In the genomic region with DNA sequence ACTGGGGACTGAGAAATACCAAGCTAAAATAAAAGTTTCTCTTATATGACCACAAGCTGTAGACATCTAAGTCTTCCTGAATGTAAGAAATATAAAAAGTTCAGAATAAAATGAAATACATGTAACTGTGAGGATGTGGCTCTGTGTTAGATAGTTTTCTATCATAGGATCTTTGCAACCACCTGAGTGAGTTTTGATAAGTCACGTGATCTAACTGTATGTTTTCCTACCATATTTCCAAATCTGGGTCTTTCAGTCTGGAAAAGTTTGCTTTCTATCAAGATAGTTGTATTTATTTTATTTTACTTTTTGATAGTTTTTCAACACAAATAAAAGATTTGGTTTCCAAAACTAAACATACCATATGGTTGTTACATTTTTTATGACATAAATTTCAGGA, we compare ENCODE assay signal across 11 cellular contexts.
"Had no signal": no experiment of that assay in that cellular context is flagged by ENCODE, and none has a peak within 500 bp of the region (broad histone marks: within the 10 kb centered on the region; RNA-seq: fewer than 3 reads in every experiment).

No MANE protein-coding gene starts in this region.

- H3K4me3 ChIP-seq: GM23248, GM23338, HAP-1 had no signal

- H3K27ac Mint-ChIP-seq: GM23338, H9, HFFc6 had no signal

- H3K9ac ChIP-seq: GM23248 had no signal

- H3K27ac ChIP-seq: GM23248 had no signal

- H3K9me3 Mint-ChIP-seq: GM23338, H9 had no signal

- ATAC-seq: GM23338, HCT116 had no signal

- H3K9me3 ChIP-seq: HAP-1 had no signal

- H2AFZ ChIP-seq: GM23248, GM23338 had no signal

- FAIRE-seq: H1, H54 had no signal

- H3K4me3 Mint-ChIP-seq: GM23338, H9, HFFc6 had no signal

- H3K36me3 ChIP-seq: HAP-1 had no signal

- H3K4me2 ChIP-seq: GM23338 had no signal

- DNase-seq: GM23248, GOT3, H7, H9, HCEC 1CT, HFFc6 had no signal

- H3K4me1 ChIP-seq: HAP-1 had no signal
